In genomic region chr5:132385321-132386105, GRCh38 we compare ENCODE assay signal across 8 cellular contexts. TPM values are rescaled to one million over a fixed set of nuclear protein-coding genes. Genes with fewer than 3 reads are reported as not detected.
DNase-seq lines count a peak whose midpoint lies in the region; ATAC-seq and TF ChIP-seq lines count a peak whose summit lies in the region.

No MANE protein-coding gene starts in this region.

- DNase-seq in D341Med (ENCODE audit: low spot score) (peak; percentile 72), PC-3 (peak; percentile 69), fibroblast of peridontal ligament (ENCODE audit: extremely low read depth) (peak; percentile 82), nucleus accumbens (lab: John Stamatoyannopoulos, UW) (peak in 41 of 56 donors; percentile 21 to 73 (median 45)), thyroid gland (peak; percentile 49 to 50)

- no peak overlapping the region for H2AFZ ChIP-seq in PC-3 (ENCODE audit: low read length)

- H3K9me3 Mint-ChIP-seq in activated T-helper 17 cell treated with anti-CD3 and anti-CD28 coated beads, Interleukin-2, amount 50 U/mL, for 72 hours: no peaks in the 10 kb centered on the region

- TF ChIP-seq CTCF in HEK293 (tag by site-specific recombination; IDR thresholded peaks at IDR 0.05) (peak; percentile 67), PC-3 (conservative IDR thresholded peaks at IDR 0.05; ENCODE audit: low read depth, low read length) (peak; percentile 80), thyroid gland (IDR thresholded peaks at IDR 0.05) (peak; percentile 26 to 80 (median 68))

- ATAC-seq in PC-3 (peak; percentile 9; the same call in 1 of the 2 replicates), GM21423 (IDR thresholded peaks at IDR 0.05; ENCODE audit: unreplicated experiment) (no peak)
- peak; percentile 60 for ATAC-seq in activated T-helper 17 cell treated with anti-CD3 and anti-CD28 coated beads, Interleukin-2, amount 50 U/mL, for 72 hours (replicated peaks)

- H3K79me2 ChIP-seq in PC-3 (ENCODE audit: low read length): no peaks in the 10 kb centered on the region

- H4K20me1 ChIP-seq in PC-3 (ENCODE audit: low read length): no peaks in the 10 kb centered on the region

- H3K4me1 Mint-ChIP-seq in activated T-helper 17 cell treated with anti-CD3 and anti-CD28 coated beads, Interleukin-2, amount 50 U/mL, for 72 hours: peaks cover 33% of the 10 kb centered on the region

- H3K9me3 ChIP-seq in HEK293 (ENCODE audit: control insufficient read depth, insufficient read depth, low read depth, low read length) (no peaks in the 10 kb centered on the region), PC-3 (ENCODE audit: low read length) (no peaks in the 10 kb centered on the region), thyroid gland (no peaks in the 10 kb centered on the region)

- no peaks in the 10 kb centered on the region for H3K9me2 ChIP-seq in PC-3 (replicated peaks; ENCODE audit: low read length)

- H3K36me3 ChIP-seq in HEK293 (ENCODE audit: control insufficient read depth in 2 of 2, insufficient read depth in 1 of 2, low read length in 2 of 2) (peaks cover 0 to 59% of the 10 kb centered on the region in 2 experiments; a peak in 1 of 3 replicates), PC-3 (ENCODE audit: low read depth, low read length) (no peaks in the 10 kb centered on the region; the same call in 1 of the 2 replicates), thyroid gland (peaks cover 6 to 8% of the 10 kb centered on the region in 2 donors)

- no peaks in the 10 kb centered on the region for H3K27me3 Mint-ChIP-seq in activated T-helper 17 cell treated with anti-CD3 and anti-CD28 coated beads, Interleukin-2, amount 50 U/mL, for 72 hours

- H3K27me3 ChIP-seq in PC-3 (ENCODE audit: low read length) (no peaks in the 10 kb centered on the region), thyroid gland (no peaks in the 10 kb centered on the region)

- H3K27ac ChIP-seq in HEK293 (ENCODE audit: extremely low read depth, low read depth, low read length) (no peak overlapping the region), PC-3 (ENCODE audit: low read length) (no peak overlapping the region), thyroid gland (peak overlapping the region in 1 of 3 donors; percentile 93)

- CTCF ChIA-PET in HEK293 (lab: Yijun Ruan, JAX): interaction anchor here (0.9 to 7.6 kb wide), 14 partner anchors 10 to 150 kb away, joined by 3 to 140 read pairs (median 5); no protein-coding TSS in a partner anchor
- CTCF ChIA-PET in PC-3 (lab: Charles Lee): no interaction called here

- H3K4me1 ChIP-seq in HEK293 (ENCODE audit: control insufficient read depth, insufficient read depth, low read length) (no peaks in the 10 kb centered on the region), PC-3 (ENCODE audit: insufficient read depth, low read length) (peaks cover 45% of the 10 kb centered on the region), thyroid gland (peaks cover 24 to 53% of the 10 kb centered on the region in 2 donors)

- H3K4me3 Mint-ChIP-seq in activated T-helper 17 cell treated with anti-CD3 and anti-CD28 coated beads, Interleukin-2, amount 50 U/mL, for 72 hours: no peak overlapping the region

- H3K4me3 ChIP-seq in HEK293 (ENCODE audit: low read depth, low read length) (no peak overlapping the region), PC-3 (ENCODE audit: low read length) (no peak overlapping the region), thyroid gland (replicated peaks in 1 of 3) (no peak overlapping the region)

- BruUV-seq in PC-3 (replicated peaks; lab: Mats Ljungman, UMichigan): no TSS peak

- no peak overlapping the region for H3K4me2 ChIP-seq in PC-3 (ENCODE audit: low read length)

- no peak for TF ChIP-seq POLR2A in thyroid gland (IDR thresholded peaks at IDR 0.05)

- H3K9ac ChIP-seq in PC-3 (ENCODE audit: low read length): no peak overlapping the region

- no peaks in the 10 kb centered on the region for H3K36me3 Mint-ChIP-seq in activated T-helper 17 cell treated with anti-CD3 and anti-CD28 coated beads, Interleukin-2, amount 50 U/mL, for 72 hours (ENCODE audit: low read depth)

- POLR2A ChIA-PET in HEK293 (lab: Yijun Ruan, JAX) (no interaction called here), PC-3 (lab: Charles Lee; ENCODE audit: unreplicated experiment) (no interaction called here)

- peaks cover 11% of the 10 kb centered on the region for H3F3A ChIP-seq in PC-3 (ENCODE audit: low read length, unreplicated experiment)

- 55 to 60% methylated on average over 9 of the region's 9 CpGs for WGBS in thyroid gland, 2 donors

- peak overlapping the region; percentile 88 for H3K27ac Mint-ChIP-seq in activated T-helper 17 cell treated with anti-CD3 and anti-CD28 coated beads, Interleukin-2, amount 50 U/mL, for 72 hours

- intact Hi-C loops in PC-3 (cut with micrococcal nuclease): loop anchor here (2.0 to 10.0 kb wide), 6 partner anchors 93 to 437 kb away; partner anchors contain the start of gene SLC22A4
- intact Hi-C loops in thyroid gland (cut with DNase I): loop anchor here (2.0 to 10.0 kb wide), 2 partner anchors 113 to 439 kb away; no protein-coding TSS in a partner anchor

TF ChIP-seq in HEK293, 187 proteins besides CTCF, POLR2A, EP300 and RAD21:
- TF ChIP-seq ZNF654 (tag by site-specific recombination; IDR thresholded peaks at IDR 0.05; ENCODE audit: low read depth): peak; percentile 48
- no peak for TF ChIP-seq ZBTB20 (tag by site-specific recombination; IDR thresholded peaks at IDR 0.05)
- TF ChIP-seq ZNF510 (tag by site-specific recombination; IDR thresholded peaks at IDR 0.05; ENCODE audit: insufficient replicate concordance): no peak
- peak; percentile 68 for TF ChIP-seq HIC1 (tag by site-specific recombination; IDR thresholded peaks at IDR 0.05)

RNA-seq across cellular contexts. Expression of gene SLC22A5, which starts 16.0 kb away (rescaled TPM):
- total RNA-seq in PC-3 (2014; rRNA removed) (8.2 and 21.8 TPM in 2 replicates), thyroid gland (10 to 100 TPM; 18.1 to 28.3 (median 24.2) TPM)
- total RNA-seq in activated T-helper 17 cell treated with anti-CD3 and anti-CD28 coated beads, Interleukin-2, amount 50 U/mL, for 72 hours: 1 to 10 TPM; 3.2 to 3.5 TPM
